ENCODE assay signal across 1 cellular context in genomic region chr17:13601776-13602551, GRCh38.
A peak's percentile ranks its signal among the peaks of the same experiment; 100 is the strongest.
TF ChIP-seq lines count a peak whose summit lies in the region.

TSS of gene HS3ST3A1 (minus strand) at chr17:13601929. CDS start at chr17:13601129, 800 bp downstream.

TF ChIP-seq in HEK293, 187 proteins besides CTCF, POLR2A, EP300 and RAD21 (continued from another document and continues in another):
- no peak for TF ChIP-seq TCF7L2 (IDR thresholded peaks at IDR 0.05; ENCODE audit: borderline replicate concordance, low read depth, low read length)
- TF ChIP-seq ZNF292 (tag by site-specific recombination; IDR thresholded peaks at IDR 0.05; ENCODE audit: borderline replicate concordance, low read depth), result no peak
- TF ChIP-seq ZNF148 (tag by site-specific recombination; IDR thresholded peaks at IDR 0.05; ENCODE audit: borderline replicate concordance), result no peak
- no peak for TF ChIP-seq ZNF239 (tag by site-specific recombination; IDR thresholded peaks at IDR 0.05)
- no peak for TF ChIP-seq ZNF140 (tag by site-specific recombination; IDR thresholded peaks at IDR 0.05)
- peak; percentile 63; the same call in 1 of the 2 replicates for TF ChIP-seq ZNF610 (tag by site-specific recombination; IDR thresholded peaks at IDR 0.05; ENCODE audit: borderline replicate concordance)
- peak; percentile 87; the same call in 1 of the 2 replicates for TF ChIP-seq ZNF398 (tag by site-specific recombination; IDR thresholded peaks at IDR 0.05)
- no peak for TF ChIP-seq ZNF560 (tag by site-specific recombination; IDR thresholded peaks at IDR 0.05; ENCODE audit: borderline replicate concordance)
- TF ChIP-seq OVOL3 (tag by site-specific recombination; IDR thresholded peaks at IDR 0.05), result no peak
- TF ChIP-seq ZNF404 (tag by site-specific recombination; IDR thresholded peaks at IDR 0.05), result no peak
- peak; percentile 57 for TF ChIP-seq ZNF366 (tag by site-specific recombination; conservative IDR thresholded peaks at IDR 0.05)
- TF ChIP-seq ATF2 (tag by site-specific recombination; IDR thresholded peaks at IDR 0.05; ENCODE audit: low read depth), result peak; percentile 70; the same call in 1 of the 2 replicates
- peak; percentile 96 for TF ChIP-seq PATZ1 (tag by site-specific recombination; IDR thresholded peaks at IDR 0.05)
- TF ChIP-seq ZSCAN16 (tag by site-specific recombination; IDR thresholded peaks at IDR 0.05), result no peak
- TF ChIP-seq PRDM10 (tag by site-specific recombination; IDR thresholded peaks at IDR 0.05), result peak; percentile 89
- 0 out of 2 replicates have a peak, but pooled peaks have one; percentile 38 for TF ChIP-seq ZNF843 (tag by site-specific recombination; IDR thresholded peaks at IDR 0.05)
- TF ChIP-seq SETDB1 (IDR thresholded peaks at IDR 0.05; ENCODE audit: insufficient read length, low read length), result no peak
- no peak for TF ChIP-seq ZNF221 (tag by site-specific recombination; IDR thresholded peaks at IDR 0.05; ENCODE audit: borderline replicate concordance)
- no peak for TF ChIP-seq ZNF354C (tag by site-specific recombination; IDR thresholded peaks at IDR 0.05; ENCODE audit: borderline replicate concordance, low read depth)
- peak; percentile 44; the same call in 1 of the 2 replicates for TF ChIP-seq BCL11A (tag by site-specific recombination; IDR thresholded peaks at IDR 0.05; ENCODE audit: low read depth)
- no peak; the same call in 1 of the 2 replicates for TF ChIP-seq ZBTB7A (tag by site-specific recombination; IDR thresholded peaks at IDR 0.05; ENCODE audit: low read depth)
- TF ChIP-seq ZBTB6 (tag by site-specific recombination; IDR thresholded peaks at IDR 0.05), result peak; percentile 39; the same call in 1 of the 2 replicates
- peak; percentile 97 for TF ChIP-seq KLF10 (tag by site-specific recombination; IDR thresholded peaks at IDR 0.05)
- peak; percentile 45 for TF ChIP-seq PRDM4 (tag by site-specific recombination; IDR thresholded peaks at IDR 0.05)
- peak; percentile 30 for TF ChIP-seq ZNF660 (tag by site-specific recombination; IDR thresholded peaks at IDR 0.05)
- peak; percentile 13; the same call in 1 of the 2 replicates for TF ChIP-seq ZNF501 (tag by site-specific recombination; IDR thresholded peaks at IDR 0.05)
- TF ChIP-seq ZNF837 (tag by site-specific recombination; IDR thresholded peaks at IDR 0.05), result 0 out of 2 replicates have a peak, but pooled peaks have one; percentile 38
- peak; percentile 60; the same call in 1 of the 2 replicates for TF ChIP-seq ZBTB11 (tag by site-specific recombination; conservative IDR thresholded peaks at IDR 0.05; ENCODE audit: low read depth)
- TF ChIP-seq ZIC2 (tag by site-specific recombination; IDR thresholded peaks at IDR 0.05), result peak; percentile 72
- no peak for TF ChIP-seq ZNF548 (tag by site-specific recombination; IDR thresholded peaks at IDR 0.05)
- no peak for TF ChIP-seq AEBP2 (tag by site-specific recombination; IDR thresholded peaks at IDR 0.05; ENCODE audit: borderline replicate concordance)
- TF ChIP-seq ZNF394 (tag by site-specific recombination; IDR thresholded peaks at IDR 0.05; ENCODE audit: borderline replicate concordance), result 0 out of 2 replicates have a peak, but pooled peaks have one; percentile 24
- TF ChIP-seq ZNF514 (tag by site-specific recombination; IDR thresholded peaks at IDR 0.05), result no peak
- TF ChIP-seq ZNF580 (tag by site-specific recombination; IDR thresholded peaks at IDR 0.05), result peak; percentile 27; the same call in 1 of the 2 replicates
- TF ChIP-seq ZNF350 (tag by site-specific recombination; IDR thresholded peaks at IDR 0.05), result no peak
- TF ChIP-seq ZNF324 (tag by site-specific recombination; IDR thresholded peaks at IDR 0.05), result peak; percentile 69
